8 cellular contexts compared by ENCODE assay signal in genomic region chr11:68751331-68751856, GRCh38. TPM values are rescaled to one million over a fixed set of nuclear protein-coding genes. Genes with fewer than 3 reads are reported as not detected.
DNase-seq lines count a peak whose midpoint lies in the region; ATAC-seq and TF ChIP-seq lines count a peak whose summit lies in the region.

TESMIN (minus strand) TSS chr11:68751520; CDS start chr11:68750660, 860 bp downstream.

- WGBS in esophagus squamous epithelium, 2 donors, result 20 to 21% methylated on average over 1 to 6 of the region's 42 CpGs

- ATAC-seq in natural killer cell (peak; percentile 97 to 98 (median 97)), HG02610 (IDR thresholded peaks at IDR 0.05; ENCODE audit: unreplicated experiment) (no peak)
- peak; percentile 93 to 95 for ATAC-seq in stimulated activated naive B cell treated with anti-CD40 and anti-IgM and Interleukin-4, amounts not matched to agents 10 μg/mL and 1 μg/mL and 100 μg/mL, for 72 hours (replicated peaks)

- intact Hi-C loops in esophagus squamous epithelium (cut with DNase I) (no loop called here), natural killer cell (cut with micrococcal nuclease) (no loop called here)

- peak within 1 kb of the TSS; percentile 73 for H3K4me3 Mint-ChIP-seq in activated T-cell treated with anti-CD3 and anti-CD28 coated beads, Interleukin-2, amount 50 U/mL, for 24 hours
- H3K4me3 Mint-ChIP-seq in natural killer cell, result peak within 1 kb of the TSS; percentile 84
- H3K4me3 Mint-ChIP-seq in stimulated activated naive B cell treated with anti-CD40 and anti-IgM and Interleukin-4, amounts not matched to agents 10 μg/mL and 1 μg/mL and 100 μg/mL, for 72 hours, result peak within 1 kb of the TSS; percentile 81 to 83

- no peaks in the 10 kb centered on the region for H3K9me3 Mint-ChIP-seq in activated T-cell treated with anti-CD3 and anti-CD28 coated beads, Interleukin-2, amount 50 U/mL, for 24 hours
- H3K9me3 Mint-ChIP-seq in natural killer cell, result no peaks in the 10 kb centered on the region
- H3K9me3 Mint-ChIP-seq in stimulated activated naive B cell treated with anti-CD40 and anti-IgM and Interleukin-4, amounts not matched to agents 10 μg/mL and 1 μg/mL and 100 μg/mL, for 72 hours, result no peaks in the 10 kb centered on the region

- peak within 1 kb of the TSS; percentile 53 for H3K4me3 ChIP-seq in HUES6 (ENCODE audit: low read depth, low read length)
- H3K4me3 ChIP-seq in esophagus squamous epithelium, result peak within 1 kb of the TSS; percentile 47 to 80 (median 62)

- H3K27me3 Mint-ChIP-seq in activated T-cell treated with anti-CD3 and anti-CD28 coated beads, Interleukin-2, amount 50 U/mL, for 24 hours, result no peaks in the 10 kb centered on the region
- H3K27me3 Mint-ChIP-seq in natural killer cell (ENCODE audit: low read depth in 2 of 2), result no peaks in the 10 kb centered on the region
- no peaks in the 10 kb centered on the region for H3K27me3 Mint-ChIP-seq in stimulated activated naive B cell treated with anti-CD40 and anti-IgM and Interleukin-4, amounts not matched to agents 10 μg/mL and 1 μg/mL and 100 μg/mL, for 72 hours

- no peaks in the 10 kb centered on the region for H3K27me3 ChIP-seq in HUES6 (ENCODE audit: control insufficient read depth, insufficient read depth, low read length)
- no peaks in the 10 kb centered on the region for H3K27me3 ChIP-seq in esophagus squamous epithelium

- peaks cover 5% of the 10 kb centered on the region for H3K36me3 Mint-ChIP-seq in activated T-cell treated with anti-CD3 and anti-CD28 coated beads, Interleukin-2, amount 50 U/mL, for 24 hours (ENCODE audit: low read depth)
- H3K36me3 Mint-ChIP-seq in natural killer cell, result no peaks in the 10 kb centered on the region
- H3K36me3 Mint-ChIP-seq in stimulated activated naive B cell treated with anti-CD40 and anti-IgM and Interleukin-4, amounts not matched to agents 10 μg/mL and 1 μg/mL and 100 μg/mL, for 72 hours, result peaks cover 3 to 16% of the 10 kb centered on the region in 2 donors

- H3K27ac ChIP-seq in HUES6 (ENCODE audit: low read depth, low read length) (peak within 1 kb of the TSS; percentile 79), esophagus squamous epithelium (peak within 1 kb of the TSS; percentile 48 to 76 (median 60))

- DNase-seq in EL, result peak; percentile 84
- DNase-seq in activated T-cell treated with anti-CD3 and anti-CD28 coated beads, Interleukin-2, amount 50 U/mL, for 24 hours, result peak; percentile 96
- peak; percentile 35 for DNase-seq in esophagus squamous epithelium (lab: John Stamatoyannopoulos, UW)
- DNase-seq in natural killer cell, result peak; percentile 87
- peak; percentile 70 for DNase-seq in stimulated activated naive B cell treated with anti-CD40 and anti-IgM and Interleukin-4, amounts not matched to agents 10 μg/mL and 1 μg/mL and 100 μg/mL, for 72 hours

- peaks cover 9% of the 10 kb centered on the region for H3K4me1 Mint-ChIP-seq in activated T-cell treated with anti-CD3 and anti-CD28 coated beads, Interleukin-2, amount 50 U/mL, for 24 hours (ENCODE audit: low read depth)
- H3K4me1 Mint-ChIP-seq in natural killer cell, result peaks cover 12 to 27% of the 10 kb centered on the region in 2 donors
- H3K4me1 Mint-ChIP-seq in stimulated activated naive B cell treated with anti-CD40 and anti-IgM and Interleukin-4, amounts not matched to agents 10 μg/mL and 1 μg/mL and 100 μg/mL, for 72 hours, result peaks cover 4 to 17% of the 10 kb centered on the region in 2 donors

- H3K36me3 ChIP-seq in HUES6 (ENCODE audit: control insufficient read depth, insufficient read depth, low read length) (peaks cover 17% of the 10 kb centered on the region), esophagus squamous epithelium (peaks cover 0 to 30% (median under 1%) of the 10 kb centered on the region in 3 donors)

- peak within 1 kb of the TSS; percentile 57 for H3K27ac Mint-ChIP-seq in activated T-cell treated with anti-CD3 and anti-CD28 coated beads, Interleukin-2, amount 50 U/mL, for 24 hours
- peak within 1 kb of the TSS; percentile 23 to 67 for H3K27ac Mint-ChIP-seq in natural killer cell
- H3K27ac Mint-ChIP-seq in stimulated activated naive B cell treated with anti-CD40 and anti-IgM and Interleukin-4, amounts not matched to agents 10 μg/mL and 1 μg/mL and 100 μg/mL, for 72 hours, result peak within 1 kb of the TSS; percentile 42

- H3K4me1 ChIP-seq in HUES6 (ENCODE audit: control insufficient read depth, insufficient read depth, low read length), result peaks cover 25% of the 10 kb centered on the region
- peaks cover 5 to 23% (median 18%) of the 10 kb centered on the region in 3 donors for H3K4me1 ChIP-seq in esophagus squamous epithelium

- no peaks in the 10 kb centered on the region for H3K9me3 ChIP-seq in HUES6 (ENCODE audit: control insufficient read depth, insufficient read depth, low read depth, low read length)
- H3K9me3 ChIP-seq in esophagus squamous epithelium, result no peaks in the 10 kb centered on the region

- TF ChIP-seq CTCF in esophagus squamous epithelium (IDR thresholded peaks at IDR 0.05) (no peak), natural killer cell (IDR thresholded peaks at IDR 0.05) (no peak)

- TF ChIP-seq POLR2A in esophagus squamous epithelium (IDR thresholded peaks at IDR 0.05), result peak in 1 of 4 donors; percentile 32

- peak within 1 kb of the TSS; percentile 82 for H3K9ac ChIP-seq in HUES6 (ENCODE audit: low read length)

TF ChIP-seq in PFSK-1, 5 proteins besides CTCF, POLR2A, EP300 and RAD21:
- 0 out of 2 replicates have a peak, but pooled peaks have one; percentile 12 for TF ChIP-seq SIN3A (IDR thresholded peaks at IDR 0.05; ENCODE audit: borderline replicate concordance, insufficient read depth, low read length)
- TF ChIP-seq FOXP2 (optimal IDR thresholded peaks at IDR 0.05; ENCODE audit: borderline replicate concordance, extremely low read depth, extremely low read length, insufficient read depth), result peak; percentile 91
- TF ChIP-seq, protein P1, sequence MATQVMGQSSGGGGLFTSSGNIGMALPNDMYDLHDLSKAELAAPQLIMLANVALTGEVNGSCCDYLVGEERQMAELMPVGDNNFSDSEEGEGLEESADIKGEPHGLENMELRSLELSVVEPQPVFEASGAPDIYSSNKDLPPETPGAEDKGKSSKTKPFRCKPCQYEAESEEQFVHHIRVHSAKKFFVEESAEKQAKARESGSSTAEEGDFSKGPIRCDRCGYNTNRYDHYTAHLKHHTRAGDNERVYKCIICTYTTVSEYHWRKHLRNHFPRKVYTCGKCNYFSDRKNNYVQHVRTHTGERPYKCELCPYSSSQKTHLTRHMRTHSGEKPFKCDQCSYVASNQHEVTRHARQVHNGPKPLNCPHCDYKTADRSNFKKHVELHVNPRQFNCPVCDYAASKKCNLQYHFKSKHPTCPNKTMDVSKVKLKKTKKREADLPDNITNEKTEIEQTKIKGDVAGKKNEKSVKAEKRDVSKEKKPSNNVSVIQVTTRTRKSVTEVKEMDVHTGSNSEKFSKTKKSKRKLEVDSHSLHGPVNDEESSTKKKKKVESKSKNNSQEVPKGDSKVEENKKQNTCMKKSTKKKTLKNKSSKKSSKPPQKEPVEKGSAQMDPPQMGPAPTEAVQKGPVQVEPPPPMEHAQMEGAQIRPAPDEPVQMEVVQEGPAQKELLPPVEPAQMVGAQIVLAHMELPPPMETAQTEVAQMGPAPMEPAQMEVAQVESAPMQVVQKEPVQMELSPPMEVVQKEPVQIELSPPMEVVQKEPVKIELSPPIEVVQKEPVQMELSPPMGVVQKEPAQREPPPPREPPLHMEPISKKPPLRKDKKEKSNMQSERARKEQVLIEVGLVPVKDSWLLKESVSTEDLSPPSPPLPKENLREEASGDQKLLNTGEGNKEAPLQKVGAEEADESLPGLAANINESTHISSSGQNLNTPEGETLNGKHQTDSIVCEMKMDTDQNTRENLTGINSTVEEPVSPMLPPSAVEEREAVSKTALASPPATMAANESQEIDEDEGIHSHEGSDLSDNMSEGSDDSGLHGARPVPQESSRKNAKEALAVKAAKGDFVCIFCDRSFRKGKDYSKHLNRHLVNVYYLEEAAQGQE (IDR thresholded peaks at IDR 0.05; ENCODE audit: insufficient read depth in 1 of 2, low read depth in 2 of 2, low read length in 2 of 2), result 0 out of 4 replicates have a peak, but pooled peaks of 1 of the 2 experiments have one; percentile 29
- peak; percentile 39; the same call in 1 of the 2 replicates for TF ChIP-seq TAF1 (IDR thresholded peaks at IDR 0.05; ENCODE audit: borderline replicate concordance, insufficient read depth, low read length)
- peak; percentile 68 for TF ChIP-seq POLR2AphosphoS5 (IDR thresholded peaks at IDR 0.05; ENCODE audit: low read depth, low read length)

RNA-seq across cellular contexts. Expression of gene TESMIN, which starts in this region (rescaled TPM):
- polyA plus RNA-seq in PFSK-1 (2012; ENCODE audit: insufficient read length, low read depth), result 11.3 TPM
- total RNA-seq in esophagus squamous epithelium (1 to 10 TPM; 3.1 to 5.3 (median 4.4) TPM), natural killer cell (1 to 10 TPM; 1.1 to 3.9 (median 1.1) TPM)

Comparison
In these comparisons a context has a peak if more than half of its experiments do, and no peak if none do; other contexts are left out.
1. DNase-seq: peak in every context shown above with its lines; median percentile 96 in activated T-cell treated with anti-CD3 and anti-CD28 coated beads, Interleukin-2, amount 50 U/mL, for 24 hours; 87 in natural killer cell; 84 in EL; 70 in stimulated activated naive B cell treated with anti-CD40 and anti-IgM and Interleukin-4, amounts not matched to agents 10 μg/mL and 1 μg/mL and 100 μg/mL, for 72 hours; 35 in esophagus squamous epithelium.